ENCODE assay signal across 9 cellular contexts in the genomic region with DNA sequence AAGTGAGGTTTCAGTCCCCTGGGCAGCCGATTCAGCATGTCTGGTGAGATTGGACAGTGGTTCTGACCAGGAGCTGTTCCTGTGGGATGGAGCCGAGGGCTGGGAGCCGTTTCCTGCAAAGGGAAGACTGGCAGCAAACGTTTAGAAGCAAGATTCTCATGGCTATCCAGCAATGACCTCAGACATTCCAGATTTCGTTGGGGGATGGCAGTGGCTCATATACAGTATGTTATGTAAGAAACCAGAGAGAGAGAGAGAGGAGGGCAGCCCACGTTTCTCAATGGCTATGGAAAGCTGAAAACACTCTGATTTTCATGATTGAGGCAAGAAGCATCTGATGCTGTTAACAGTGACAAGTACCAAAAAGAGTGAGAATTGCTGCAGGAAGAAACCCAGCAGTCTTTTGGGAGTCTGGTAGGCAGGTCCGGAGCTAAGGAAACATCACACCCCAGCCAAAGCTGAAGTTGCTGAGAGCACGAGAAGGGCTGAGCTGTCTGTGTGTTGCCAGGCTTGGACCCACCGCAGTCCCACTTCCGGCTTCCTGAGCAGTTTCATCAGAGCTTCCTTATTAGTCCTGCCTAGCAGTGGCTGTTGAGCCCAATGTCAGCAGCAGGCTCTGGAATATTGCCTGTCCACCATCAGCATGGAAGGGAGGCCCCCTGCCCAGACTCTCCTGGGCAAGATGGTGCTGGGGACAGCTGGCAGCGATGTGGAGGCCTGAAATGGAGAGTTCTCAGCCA. TPM values are rescaled to one million over a fixed set of nuclear protein-coding genes. Genes with fewer than 3 reads are reported as not detected.
DNase-seq lines count a peak whose midpoint lies in the region; ATAC-seq and TF ChIP-seq lines count a peak whose summit lies in the region.
"Had no signal": no experiment of that assay in that cellular context is flagged by ENCODE, and none has a peak within 500 bp of the region (broad histone marks: within the 10 kb centered on the region; RNA-seq: fewer than 3 reads in every experiment).

No MANE protein-coding gene starts in this region.

- H3K27me3 Mint-ChIP-seq in activated CD8-positive, alpha-beta T cell treated with anti-CD3 and anti-CD28 coated beads, Interleukin-2, amount 10 ng/mL, durations not matched to agents 7 days and 5 days (ENCODE audit: low read depth) = peaks cover 6% of the 10 kb centered on the region
- H3K27me3 Mint-ChIP-seq in H9 (ENCODE audit: low read depth) = peaks cover 14% of the 10 kb centered on the region

- no peak overlapping the region for H2BK12ac ChIP-seq in H9 (ENCODE audit: insufficient read length, low read depth, low read length)

- no peaks in the 10 kb centered on the region for H3K23me2 ChIP-seq in H9 (ENCODE audit: insufficient read length, low read depth, low read length, poor library complexity, severe bottlenecking)

- H3K9me3 ChIP-seq in heart right ventricle (no peaks in the 10 kb centered on the region), spleen (no peaks in the 10 kb centered on the region), H9 (ENCODE audit: control insufficient read depth, low read depth, low read length) (no peaks in the 10 kb centered on the region)

- H3K23ac ChIP-seq in H9 (ENCODE audit: insufficient read length, low read depth, low read length) = no peak overlapping the region

- no peak overlapping the region for H2AK5ac ChIP-seq in H9 (ENCODE audit: insufficient read length, low read length)

- DNase-seq in NK-92 treated with Interleukin-12 subunit alpha and Interleukin-12 subunit beta, amount 100 ng/mL, for 24 hours (lab: John Stamatoyannopoulos, UW) = peak; percentile 25
- DNase-seq in NK-92 (lab: John Stamatoyannopoulos, UW; ENCODE audit: unreplicated experiment) (no peak), heart right ventricle (peak; percentile 42 to 64), spleen (no peak), amniotic stem cell (lab: John Stamatoyannopoulos, UW) (no peak), H9 (no peak)
- peak; percentile 65 for DNase-seq in activated CD8-positive, alpha-beta T cell treated with anti-CD3 and anti-CD28 coated beads, Interleukin-2, amount 10 ng/mL, durations not matched to agents 7 days and 5 days
- DNase-seq: naive B cell had no signal

- H3K27me3 ChIP-seq in heart right ventricle = peaks cover 0 to 4% (median 0%) of the 10 kb centered on the region in 7 donors
- H3K27me3 ChIP-seq in spleen (replicated peaks in 1 of 7) = peaks cover 0 to 15% (median 0%) of the 10 kb centered on the region in 7 donors
- H3K27me3 ChIP-seq in H9 (ENCODE audit: insufficient read depth, low read length) = no peaks in the 10 kb centered on the region

- intact Hi-C loops in heart right ventricle (cut with DNase I) = loop anchor here in 1 of 10 donors (10.0 kb wide), 1 partner anchor 412 kb away; a partner anchor contains a TSS
- intact Hi-C loops in spleen (cut with DNase I; ENCODE audit: low total_unique reads) = no loop called here

- no peak overlapping the region for H4K5ac ChIP-seq in H9 (ENCODE audit: insufficient read length, low read depth, low read length)

- no peak overlapping the region for H2BK20ac ChIP-seq in H9 (ENCODE audit: low read depth, low read length, poor library complexity, severe bottlenecking)

- no peaks in the 10 kb centered on the region for H3K79me2 ChIP-seq in H9 (ENCODE audit: insufficient read depth, low read length)

- WGBS in heart right ventricle, 2 donors = 16% methylated on average over 11 of the region's 11 CpGs
- 18 to 25% (median 21%) methylated on average over 8 to 11 of the region's 11 CpGs for WGBS in spleen, 5 donors
- no CpG with 5 or more reads among the region's 11 CpGs for WGBS in H9 (ENCODE audit: extremely low coverage, insufficient read length, low lambda C conversion rate)

- no peaks in the 10 kb centered on the region for H4K20me1 ChIP-seq in H9 (ENCODE audit: control insufficient read depth, insufficient read depth, insufficient read length)

- CTCF ChIA-PET in activated CD8-positive, alpha-beta T cell treated with anti-CD3 and anti-CD28 coated beads, Interleukin-2, amount 10 ng/mL, durations not matched to agents 7 days and 5 days (lab: Charles Lee) = interaction anchor here (2.2 to 4.0 kb wide), 3 partner anchors 8 to 22 kb away, joined by 10 to 39 read pairs (median 11); no protein-coding TSS in a partner anchor

- no peak overlapping the region for H4K8ac ChIP-seq in H9 (replicated peaks; ENCODE audit: insufficient read length, low read depth, low read length)

- ATAC-seq in activated CD8-positive, alpha-beta T cell treated with anti-CD3 and anti-CD28 coated beads, Interleukin-2, amount 10 ng/mL, durations not matched to agents 7 days and 5 days = peak; percentile 86
- ATAC-seq in heart right ventricle (peak; percentile 77 to 91 (median 84)), GM21447 (IDR thresholded peaks at IDR 0.05; ENCODE audit: unreplicated experiment) (no peak)

- no peak overlapping the region for H3T11ph ChIP-seq in H9 (ENCODE audit: low read length)

- H3K27ac Mint-ChIP-seq in activated CD8-positive, alpha-beta T cell treated with anti-CD3 and anti-CD28 coated beads, Interleukin-2, amount 10 ng/mL, durations not matched to agents 7 days and 5 days = peak overlapping the region; percentile 11
- H3K27ac Mint-ChIP-seq in H9 = no peak overlapping the region

- no peak for TF ChIP-seq POLR2A in spleen (IDR thresholded peaks at IDR 0.05)

- H3K4me3 ChIP-seq in heart right ventricle = peak overlapping the region in 5 of 10 donors; percentile 10 to 28 (median 10)
- no peak overlapping the region for H3K4me3 ChIP-seq in spleen

- no peaks in the 10 kb centered on the region for H3K79me1 ChIP-seq in H9 (ENCODE audit: insufficient read depth, low read depth, low read length, poor library complexity, severe bottlenecking)

- TF ChIP-seq CTCF in heart right ventricle (IDR thresholded peaks at IDR 0.05) (no peak), spleen (IDR thresholded peaks at IDR 0.05 in 8 of 11, conservative IDR thresholded peaks at IDR 0.05 in 3 of 11) (no peak), H9 (conservative IDR thresholded peaks at IDR 0.05) (no peak)

- no peak overlapping the region for H2BK15ac ChIP-seq in H9 (ENCODE audit: low read depth, low read length)

- peaks cover 28% of the 10 kb centered on the region for H3K4me1 Mint-ChIP-seq in activated CD8-positive, alpha-beta T cell treated with anti-CD3 and anti-CD28 coated beads, Interleukin-2, amount 10 ng/mL, durations not matched to agents 7 days and 5 days (ENCODE audit: low read depth)
- peaks cover 18 to 23% of the 10 kb centered on the region in 2 experiments for H3K4me1 Mint-ChIP-seq in H9

- no peak overlapping the region for H3K14ac ChIP-seq in H9 (ENCODE audit: insufficient read depth, low read length)

- no peak overlapping the region for H3K4me2 ChIP-seq in H9 (ENCODE audit: insufficient read depth, insufficient read length, low read length)

- H3K18ac ChIP-seq in H9 (ENCODE audit: insufficient read length, low read depth, low read length) = no peak overlapping the region

- H2BK5ac ChIP-seq in H9 (ENCODE audit: insufficient read length, low read length) = no peak overlapping the region

- H3K4me1 ChIP-seq in heart right ventricle (peaks cover 3 to 22% (median 15%) of the 10 kb centered on the region in 9 donors), spleen (peaks cover 0 to 28% (median 21%) of the 10 kb centered on the region in 6 donors), H9 (ENCODE audit: insufficient read depth, low read length) (peaks cover 4% of the 10 kb centered on the region; the same call in 1 of the 2 replicates)

- H3K27ac ChIP-seq in heart right ventricle (peak overlapping the region in 8 of 10 donors; percentile 29 to 72 (median 57)), spleen (peak overlapping the region in 7 of 8 donors; percentile 2 to 54 (median 36)), H9 (ENCODE audit: insufficient read length, low read depth, low read length) (no peak overlapping the region)

- H3K36me3 Mint-ChIP-seq in activated CD8-positive, alpha-beta T cell treated with anti-CD3 and anti-CD28 coated beads, Interleukin-2, amount 10 ng/mL, durations not matched to agents 7 days and 5 days (ENCODE audit: low read depth) = no peaks in the 10 kb centered on the region
- H3K36me3 Mint-ChIP-seq in H9 (ENCODE audit: insufficient read depth in 1 of 3, low read depth in 3 of 3) = no peaks in the 10 kb centered on the region; a peak in 1 of 7 replicates
- H3K36me3 Mint-ChIP-seq: naive B cell had no signal

- POLR2A ChIA-PET in activated CD8-positive, alpha-beta T cell treated with anti-CD3 and anti-CD28 coated beads, Interleukin-2, amount 10 ng/mL, durations not matched to agents 7 days and 5 days (lab: Charles Lee) = interaction anchor here (0.5 kb wide), 1 partner anchor 28 kb away, joined by 3 read pairs; no protein-coding TSS in a partner anchor

- H3K9ac ChIP-seq in H9 (ENCODE audit: extremely low read depth, insufficient read length, low read length) = no peak overlapping the region

- H3K9me3 Mint-ChIP-seq in activated CD8-positive, alpha-beta T cell treated with anti-CD3 and anti-CD28 coated beads, Interleukin-2, amount 10 ng/mL, durations not matched to agents 7 days and 5 days (ENCODE audit: insufficient read depth) = no peaks in the 10 kb centered on the region
- no peaks in the 10 kb centered on the region for H3K9me3 Mint-ChIP-seq in H9
- H3K9me3 Mint-ChIP-seq: naive B cell had no signal

- no peak overlapping the region for H4K91ac ChIP-seq in H9 (ENCODE audit: insufficient read length, low read depth, low read length)

- no peak overlapping the region for H2BK120ac ChIP-seq in H9 (ENCODE audit: low read depth, low read length, poor library complexity, severe bottlenecking)

- no peak overlapping the region for H3K4ac ChIP-seq in H9 (ENCODE audit: low read depth, low read length)

- no peak overlapping the region for H3K56ac ChIP-seq in H9 (ENCODE audit: insufficient read length, low read depth, low read length)

- no peak overlapping the region for H3K4me3 Mint-ChIP-seq in activated CD8-positive, alpha-beta T cell treated with anti-CD3 and anti-CD28 coated beads, Interleukin-2, amount 10 ng/mL, durations not matched to agents 7 days and 5 days
- H3K4me3 Mint-ChIP-seq in H9 = no peak overlapping the region
- H3K4me3 Mint-ChIP-seq: naive B cell had no signal

- H3K36me3 ChIP-seq in heart right ventricle (no peaks in the 10 kb centered on the region), spleen (no peaks in the 10 kb centered on the region)

- no peak overlapping the region for H2AFZ ChIP-seq in H9 (ENCODE audit: low read length)

RNA-seq across cellular contexts. Expression of a gene that starts 25.5 kb away (rescaled TPM):
- 10 to 100 TPM; 47.6 to 51.8 TPM for total RNA-seq in activated CD8-positive, alpha-beta T cell treated with anti-CD3 and anti-CD28 coated beads, Interleukin-2, amount 10 ng/mL, durations not matched to agents 7 days and 5 days
- total RNA-seq in heart right ventricle = 100 to 1,000 TPM in 4 of 10 donors, 10 to 100 TPM in 6; 39.7 to 123 (median 94.2) TPM
- 10 to 100 TPM; 11.1 to 19.5 TPM for polyA plus RNA-seq in heart right ventricle
- total RNA-seq in spleen = 100 to 1,000 TPM in 5 of 7 donors, 10 to 100 TPM in 2; 88.6 to 169 (median 109) TPM
- polyA plus RNA-seq in spleen = 10 to 100 TPM in 2 of 3 donors, 1 to 10 TPM in 1; 9.1 to 12.0 (median 11.6) TPM
- 39.7 and 42.2 TPM in 2 replicates for total RNA-seq in H9 (2021)

Comparison
In these comparisons a context has a peak if more than half of its experiments do, and no peak if none do; other contexts are left out.
1. DNase-seq: peak in NK-92 treated with Interleukin-12 subunit alpha and Interleukin-12 subunit beta, amount 100 ng/mL, for 24 hours (single experiment), activated CD8-positive, alpha-beta T cell treated with anti-CD3 and anti-CD28 coated beads, Interleukin-2, amount 10 ng/mL, durations not matched to agents 7 days and 5 days (single experiment) and heart right ventricle (2 of 2); none in NK-92 (single experiment), spleen (single experiment), amniotic stem cell (single experiment) and H9 (single experiment).